ENCODE assay signal across 8 cellular contexts in genomic region chr1:31617218-31617916, GRCh38. TPM values are rescaled to one million over a fixed set of nuclear protein-coding genes. Genes with fewer than 3 reads are reported as not detected.
DNase-seq lines count a peak whose midpoint lies in the region; ATAC-seq and TF ChIP-seq lines count a peak whose summit lies in the region.

Gene HCRTR1 (plus strand): TSS chr1:31617689. CDS start chr1:31619193, 1,504 bp downstream.

- H3K23ac ChIP-seq in IMR-90 (ENCODE audit: low read depth, low read length), result no peak within 1 kb of the TSS

- peak within 1 kb of the TSS; percentile 93 for H3K4me2 ChIP-seq in IMR-90 (ENCODE audit: low read depth, low read length)

- no peak within 1 kb of the TSS for H3K9ac ChIP-seq in IMR-90 (ENCODE audit: low read depth, low read length)

- H2AFZ ChIP-seq in IMR-90 (replicated peaks; ENCODE audit: low read length, poor library complexity), result peak within 1 kb of the TSS; percentile 91

- H4K5ac ChIP-seq in IMR-90 (ENCODE audit: low read depth, low read length), result no peak within 1 kb of the TSS

- in situ Hi-C loops in IMR-90 (cut with MboI; ENCODE audit: low sequenced_read_pairs), result loop anchor here (10.0 kb wide), 1 partner anchor 53 kb away; no protein-coding TSS in a partner anchor
- in situ Hi-C loops in astrocyte of the spinal cord (cut with HindIII; ENCODE audit: low sequenced_read_pairs), result no loop called here

- H2BK5ac ChIP-seq in IMR-90 (ENCODE audit: low read depth, low read length, poor library complexity, severe bottlenecking), result no peak within 1 kb of the TSS

- no peak within 1 kb of the TSS for H3K27ac ChIP-seq in IMR-90 (ENCODE audit: insufficient read depth, low read length)
- no peak within 1 kb of the TSS for H3K27ac ChIP-seq in stomach

- POLR2A ChIA-PET in IMR-90 (lab: Charles Lee; ENCODE audit: unreplicated experiment), result no interaction called here

- CTCF ChIA-PET in IMR-90 (lab: Yijun Ruan, JAX), result interaction anchor here (0.5 to 2.5 kb wide), 5 partner anchors 18 to 605 kb away, joined by 3 to 10 read pairs (median 6); no protein-coding TSS in a partner anchor

- no peak for TF ChIP-seq EP300 in stomach (IDR thresholded peaks at IDR 0.05)

- no peak within 1 kb of the TSS for H4K8ac ChIP-seq in IMR-90 (ENCODE audit: low read depth in 2 of 2, low read length in 2 of 2)

- H4K91ac ChIP-seq in IMR-90 (ENCODE audit: insufficient read depth, low read depth, low read length), result no peak within 1 kb of the TSS

- H2AK5ac ChIP-seq in IMR-90 (ENCODE audit: low read depth, low read length), result no peak within 1 kb of the TSS

- 0% methylated on average over 18 of the region's 48 CpGs; no CpG with 5 or more reads in 1 of the 2 experiments for WGBS in IMR-90 (ENCODE audit: extremely low coverage in 2 of 2, insufficient read length in 1 of 2), 2 experiments
- WGBS in stomach, 5 donors, result 8 to 23% (median 10%) methylated on average over 16 to 45 of the region's 48 CpGs

- no peak within 1 kb of the TSS for H2BK20ac ChIP-seq in IMR-90 (ENCODE audit: low read depth, low read length)

- H3K14ac ChIP-seq in IMR-90 (replicated peaks; ENCODE audit: low read depth, low read length), result no peak within 1 kb of the TSS

- H3K27me3 ChIP-seq in IMR-90 (ENCODE audit: control insufficient read depth, insufficient read depth, low read length), result peaks cover 38% of the 10 kb centered on the region
- peaks cover 28% of the 10 kb centered on the region for H3K27me3 ChIP-seq in kidney epithelial cell (ENCODE audit: control insufficient read depth, insufficient read depth, low read length)
- peaks cover 0 to 41% (median 27%) of the 10 kb centered on the region in 3 donors for H3K27me3 ChIP-seq in stomach

- peak; percentile 36 for ATAC-seq in IMR-90 (ENCODE audit: low read depth)
- ATAC-seq in GM18858 (IDR thresholded peaks at IDR 0.05; ENCODE audit: unreplicated experiment), result no peak
- no peak for ATAC-seq in GM19324 (IDR thresholded peaks at IDR 0.05; ENCODE audit: low FRiP score, unreplicated experiment)

- TF ChIP-seq POLR2A in IMR-90 (IDR thresholded peaks at IDR 0.05; ENCODE audit: low read depth, low read length) (no peak), stomach (IDR thresholded peaks at IDR 0.05) (no peak)

- H3K18ac ChIP-seq in IMR-90 (ENCODE audit: low read depth, low read length), result no peak within 1 kb of the TSS

- H3K9me1 ChIP-seq in IMR-90 (ENCODE audit: insufficient read depth, low read length), result 0 out of 2 replicates have a peak, but pooled peaks cover 6% of the 10 kb centered on the region

- dilution Hi-C loops in IMR-90 (cut with HindIII; ENCODE audit: low sequenced_read_pairs, unreplicated experiment), result no loop called here

- H2AK9ac ChIP-seq in IMR-90 (replicated peaks; ENCODE audit: low read depth, low read length, poor library complexity), result no peak within 1 kb of the TSS

- no peaks in the 10 kb centered on the region; the same call in 1 of the 2 replicates for H3K4me1 ChIP-seq in IMR-90 (ENCODE audit: control insufficient read depth, insufficient read depth, low read length)
- peaks cover 11 to 16% (median 13%) of the 10 kb centered on the region in 4 donors for H3K4me1 ChIP-seq in stomach

- H3K4me3 ChIP-seq in IMR-90 (ENCODE audit: insufficient read depth, low read depth, low read length) (peak within 1 kb of the TSS; percentile 54), astrocyte of the spinal cord (ENCODE audit: low read depth, low read length) (peak within 1 kb of the TSS; percentile 37), kidney epithelial cell (ENCODE audit: low read depth, low read length) (peak within 1 kb of the TSS; percentile 46), stomach (peak within 1 kb of the TSS; percentile 47 to 60 (median 53))

- H3K36me3 ChIP-seq in IMR-90 (ENCODE audit: control insufficient read depth, insufficient read depth, low read length) (no peaks in the 10 kb centered on the region), kidney epithelial cell (ENCODE audit: control insufficient read depth, insufficient read depth, low read length) (no peaks in the 10 kb centered on the region), stomach (no peaks in the 10 kb centered on the region)

- intact Hi-C loops in IMR-90 (cut with micrococcal nuclease) (no loop called here), stomach (cut with DNase I; ENCODE audit: low total_unique reads) (no loop called here)

- no peak for TF ChIP-seq CTCF in IMR-90 (conservative IDR thresholded peaks at IDR 0.05; ENCODE audit: low read depth, low read length)
- TF ChIP-seq CTCF in astrocyte of the spinal cord (IDR thresholded peaks at IDR 0.05; ENCODE audit: low read depth, low read length), result no peak
- TF ChIP-seq CTCF in kidney epithelial cell (IDR thresholded peaks at IDR 0.05; ENCODE audit: insufficient read depth, low read length, poor library complexity, severe bottlenecking), result no peak
- no peak for TF ChIP-seq CTCF in stomach (IDR thresholded peaks at IDR 0.05)

- H3K9me3 ChIP-seq in IMR-90 (ENCODE audit: control insufficient read depth, insufficient read depth, low read length) (no peaks in the 10 kb centered on the region), stomach (no peaks in the 10 kb centered on the region)

- H3K56ac ChIP-seq in IMR-90 (ENCODE audit: extremely low read depth, insufficient read depth, low read length), result no peak within 1 kb of the TSS

- TF ChIP-seq RAD21 in IMR-90 (IDR thresholded peaks at IDR 0.05; ENCODE audit: low read length), result no peak

- BruUV-seq in IMR-90 (replicated peaks; lab: Mats Ljungman, UMichigan), result no TSS peak

- H4K20me1 ChIP-seq in IMR-90 (ENCODE audit: insufficient read depth, low read length), result no peaks in the 10 kb centered on the region

- DNase-seq in IMR-90, result no peak
- DNase-seq in astrocyte of the spinal cord (ENCODE audit: low read depth, low spot score), result no peak
- no peak for DNase-seq in kidney epithelial cell (ENCODE audit: low read depth)
- no peak for DNase-seq in stomach
- DNase-seq in NCI-H187 (lab: John Stamatoyannopoulos, UW), result no peak
- DNase-seq in NCI-H2171 treated with DMSO at 0.1 percent for 48 hours (lab: John Stamatoyannopoulos, UW), result no peak

- H3K4ac ChIP-seq in IMR-90 (ENCODE audit: low read depth, low read length), result no peak within 1 kb of the TSS

- H3K79me1 ChIP-seq in IMR-90 (ENCODE audit: low read depth in 1 of 2, low read length in 2 of 2), result no peaks in the 10 kb centered on the region

- no peak within 1 kb of the TSS for H2BK15ac ChIP-seq in IMR-90 (ENCODE audit: low read depth, low read length)

- H2BK120ac ChIP-seq in IMR-90 (ENCODE audit: low read depth, low read length), result no peak within 1 kb of the TSS

TF ChIP-seq in IMR-90, 13 proteins besides CTCF, POLR2A, EP300 and RAD21:
- TF ChIP-seq CHD1 (IDR thresholded peaks at IDR 0.05; ENCODE audit: low read depth, low read length), result no peak
- TF ChIP-seq RCOR1 (IDR thresholded peaks at IDR 0.05; ENCODE audit: insufficient replicate concordance, low read length), result no peak
- TF ChIP-seq CEBPB (IDR thresholded peaks at IDR 0.05; ENCODE audit: low read depth, low read length), result no peak
- TF ChIP-seq RFX5 (IDR thresholded peaks at IDR 0.05; ENCODE audit: low read depth, low read length), result no peak

RNA-seq across cellular contexts. Expression of gene HCRTR1, which starts in this region (rescaled TPM):
- total RNA-seq in IMR-90 (2012; rRNA removed) (not detected in 2 replicates), kidney epithelial cell (not detected in 2 replicates), stomach (not detected)
- polyA plus RNA-seq in IMR-90 (2012; rRNA removed) (not detected in 2 replicates), stomach (not detected)
- polyA plus RNA-seq in IMR-90 (2012; cell fraction: cytosol; rRNA removed), result not detected in 2 replicates
- 0.09 and 0.12 TPM in 2 replicates for polyA plus RNA-seq in IMR-90 (2012; cell fraction: nucleus; rRNA removed; ENCODE audit: low replicate concordance)

Comparison
In these comparisons a context has a peak if more than half of its experiments do, and no peak if none do; other contexts are left out.
1. Peak in ATAC-seq, H3K4me3 ChIP-seq and H3K4me2 ChIP-seq in IMR-90; RNA of the gene not detected or under 1 TPM.